9 cellular contexts compared by ENCODE assay signal in the genomic region with DNA sequence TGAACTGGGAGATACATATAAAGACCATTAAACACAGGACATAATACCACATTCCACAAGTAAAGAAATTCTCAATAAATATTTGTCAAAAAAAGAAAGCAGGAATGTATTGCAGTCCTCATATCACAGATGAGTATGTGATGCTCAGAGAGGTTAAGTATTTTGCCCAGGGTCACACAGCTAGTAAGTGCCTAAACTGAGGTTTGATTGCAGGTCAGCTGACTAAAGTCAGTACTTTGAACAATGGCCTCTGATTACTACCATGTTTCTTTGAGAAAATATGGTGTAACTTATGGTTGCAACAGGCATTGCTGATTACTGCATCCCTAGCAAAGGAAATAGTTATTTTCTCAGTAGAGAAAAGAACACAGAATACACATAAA.
"Had no signal": no experiment of that assay in that cellular context is flagged by ENCODE, and none has a peak within 500 bp of the region (broad histone marks: within the 10 kb centered on the region; RNA-seq: fewer than 3 reads in every experiment).

No MANE protein-coding gene starts in this region.

- H3K27me3 Mint-ChIP-seq: activated naive CD8-positive, alpha-beta T cell treated with anti-CD3 and anti-CD28 coated beads, Interleukin-2, amount 50 U/mL, for 24 hours; effector memory CD8-positive, alpha-beta T cell had no signal

- H3K27ac ChIP-seq: ascending aorta, breast epithelium, psoas muscle, tibial artery had no signal

- H3K9me3 Mint-ChIP-seq: activated naive CD8-positive, alpha-beta T cell treated with anti-CD3 and anti-CD28 coated beads, Interleukin-2, amount 50 U/mL, for 24 hours; effector memory CD8-positive, alpha-beta T cell had no signal

- H3K4me3 Mint-ChIP-seq: activated naive CD8-positive, alpha-beta T cell treated with anti-CD3 and anti-CD28 coated beads, Interleukin-2, amount 50 U/mL, for 24 hours; effector memory CD8-positive, alpha-beta T cell; mesothelial cell of epicardium had no signal

- H3K36me3 ChIP-seq: ascending aorta, breast epithelium, tibial artery had no signal

- H3K27me3 ChIP-seq: ascending aorta, breast epithelium, spleen, tibial artery had no signal

- H3K9me3 ChIP-seq: ascending aorta, breast epithelium, psoas muscle, spleen, tibial artery had no signal

- H3K4me1 ChIP-seq: ascending aorta, breast epithelium, psoas muscle had no signal

- H3K4me3 ChIP-seq: ascending aorta, breast epithelium, lung, psoas muscle, spleen, tibial artery had no signal

- H3K36me3 Mint-ChIP-seq: mesothelial cell of epicardium had no signal

- H3K27ac Mint-ChIP-seq: activated naive CD8-positive, alpha-beta T cell treated with anti-CD3 and anti-CD28 coated beads, Interleukin-2, amount 50 U/mL, for 24 hours; mesothelial cell of epicardium had no signal
